32 cellular contexts compared by ENCODE assay signal in genomic region chrX:2955838-2956237, GRCh38. TPM values are rescaled to one million over a fixed set of nuclear protein-coding genes. Genes with fewer than 3 reads are reported as not detected.
"Had no signal": no experiment of that assay in that cellular context is flagged by ENCODE, and none has a peak within 500 bp of the region (broad histone marks: within the 10 kb centered on the region; RNA-seq: fewer than 3 reads in every experiment).

No MANE protein-coding gene starts in this region.

- H3K4me1 Mint-ChIP-seq: stimulated activated effector memory CD8-positive, alpha-beta T cell treated with anti-CD3 and anti-CD28 coated beads, Interleukin-12 subunit alpha, Interleukin-12 subunit beta, amount 100 ng/mL, for 72 hours had no signal

- H3K9me3 Mint-ChIP-seq: effector memory CD8-positive, alpha-beta T cell; natural killer cell treated with Interleukin-12 subunit alpha and Interleukin-12 subunit beta and Interleukin-15 and Interleukin-18, amount 100 ng/mL, for 72 hours; stimulated activated effector memory CD8-positive, alpha-beta T cell treated with anti-CD3 and anti-CD28 coated beads, Interleukin-12 subunit alpha, Interleukin-12 subunit beta, amount 100 ng/mL, for 72 hours had no signal

- H3K4me3 ChIP-seq: gastrocnemius medialis, heart right ventricle, left ventricle myocardium inferior, lower lobe of right lung, neural progenitor cell, smooth muscle cell, stomach, thyroid gland, vagina had no signal

- H3K4me1 ChIP-seq: gastrocnemius medialis, heart right ventricle, left ventricle myocardium inferior, lower lobe of right lung, parathyroid adenoma, stomach, thyroid gland, vagina had no signal

- ATAC-seq: effector memory CD8-positive, alpha-beta T cell; esophagus mucosa; gastrocnemius medialis; heart right ventricle; left cardiac atrium; lower lobe of right lung; natural killer cell treated with Interleukin-12 subunit alpha and Interleukin-12 subunit beta and Interleukin-15 and Interleukin-18, amount 100 ng/mL, for 72 hours; sciatic nerve; stimulated activated effector memory CD8-positive, alpha-beta T cell treated with anti-CD3 and anti-CD28 coated beads, Interleukin-12 subunit alpha, Interleukin-12 subunit beta, amount 100 ng/mL, for 72 hours had no signal

- DNase-seq: cortex of kidney; effector memory CD8-positive, alpha-beta T cell; foreskin fibroblast; gastrocnemius medialis; heart right ventricle; hippocampal formation; left cardiac atrium; left ventricle myocardium inferior; lower lobe of right lung; stimulated activated CD4-positive, alpha-beta T cell treated with anti-CD3 and anti-CD28 coated beads, Interleukin-2, amount 100 ng/mL, for 24 hours; stimulated activated CD4-positive, alpha-beta T cell treated with anti-CD3 and anti-CD28 coated beads, Interleukin-4, amount 100 ng/mL, for 24 hours; stimulated activated naive CD4-positive, alpha-beta T cell treated with Interleukin-2 at 50 U/mL for 16 hours; stomach; thyroid gland; trophoblast cell had no signal

- H3K27ac Mint-ChIP-seq: effector memory CD8-positive, alpha-beta T cell; natural killer cell treated with Interleukin-12 subunit alpha and Interleukin-12 subunit beta and Interleukin-15 and Interleukin-18, amount 100 ng/mL, for 72 hours; neural progenitor cell; progenitor cell of endocrine pancreas; stimulated activated effector memory CD8-positive, alpha-beta T cell treated with anti-CD3 and anti-CD28 coated beads, Interleukin-12 subunit alpha, Interleukin-12 subunit beta, amount 100 ng/mL, for 72 hours had no signal

- H3K4me3 Mint-ChIP-seq: effector memory CD8-positive, alpha-beta T cell; natural killer cell treated with Interleukin-12 subunit alpha and Interleukin-12 subunit beta and Interleukin-15 and Interleukin-18, amount 100 ng/mL, for 72 hours; neural progenitor cell; stimulated activated effector memory CD8-positive, alpha-beta T cell treated with anti-CD3 and anti-CD28 coated beads, Interleukin-12 subunit alpha, Interleukin-12 subunit beta, amount 100 ng/mL, for 72 hours had no signal

- H2AFZ ChIP-seq: neural progenitor cell, parathyroid adenoma had no signal

- FAIRE-seq: islet of Langerhans had no signal

- H3K4me2 ChIP-seq: neural progenitor cell, smooth muscle cell had no signal

- H3K36me3 ChIP-seq: gastrocnemius medialis, heart right ventricle, left ventricle myocardium inferior, lower lobe of right lung, neural progenitor cell, stomach, thyroid gland, vagina had no signal

- H3K27me3 Mint-ChIP-seq: progenitor cell of endocrine pancreas had no signal

- H3K27ac ChIP-seq: epithelial cell of prostate, gastrocnemius medialis, heart right ventricle, left ventricle myocardium inferior, lower lobe of right lung, neural progenitor cell, parathyroid adenoma, stomach, thyroid gland, vagina had no signal

- H3K79me2 ChIP-seq: parathyroid adenoma had no signal

- H3K9ac ChIP-seq: neural progenitor cell, parathyroid adenoma had no signal

- H3K36me3 Mint-ChIP-seq: natural killer cell treated with Interleukin-12 subunit alpha and Interleukin-12 subunit beta and Interleukin-15 and Interleukin-18, amount 100 ng/mL, for 72 hours; stimulated activated effector memory CD8-positive, alpha-beta T cell treated with anti-CD3 and anti-CD28 coated beads, Interleukin-12 subunit alpha, Interleukin-12 subunit beta, amount 100 ng/mL, for 72 hours had no signal

- H3K9me3 ChIP-seq: gastrocnemius medialis, heart right ventricle, left ventricle myocardium inferior, lower lobe of right lung, stomach, thyroid gland, vagina had no signal

- H3K27me3 ChIP-seq: gastrocnemius medialis, heart right ventricle, neural progenitor cell, stomach, thyroid gland, vagina had no signal

RNA-seq across cellular contexts. Expression of gene ARSH, which starts 50.5 kb away (rescaled TPM):
- total RNA-seq: dermis microvascular lymphatic vessel endothelial cell; gastrocnemius medialis; glomerular endothelial cell; heart right ventricle; kidney epithelial cell; left cardiac atrium; left ventricle myocardium inferior; lower lobe of right lung; mesenteric fat pad; natural killer cell treated with Interleukin-12 subunit alpha and Interleukin-12 subunit beta and Interleukin-15 and Interleukin-18, amount 100 ng/mL, for 72 hours; progenitor cell of endocrine pancreas; sciatic nerve; smooth muscle cell; stomach; subcutaneous adipose tissue; temporal lobe; vagina had no signal
- polyA plus RNA-seq: heart right ventricle, smooth muscle cell had no signal
